Comparison of ENCODE assay signal across 35 cellular contexts in the genomic region with DNA sequence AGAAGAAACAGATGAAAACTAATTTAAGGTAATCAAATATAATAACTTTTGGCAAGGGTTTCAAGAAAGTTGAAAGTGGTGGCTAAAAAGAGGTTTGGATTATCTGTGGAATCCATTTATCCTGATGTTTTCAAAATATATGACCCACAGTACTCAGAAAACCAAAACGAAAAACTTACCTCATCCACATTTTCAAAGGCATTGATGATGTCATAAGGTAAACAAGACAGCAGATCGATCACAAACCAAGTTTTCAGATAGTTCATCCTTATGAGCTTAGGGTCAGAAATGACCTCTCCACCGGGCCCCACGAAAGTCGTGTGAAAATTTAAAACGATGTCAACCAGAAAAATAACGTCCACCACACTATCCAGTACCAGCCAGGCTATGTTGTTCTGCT.
"Had no signal": no experiment of that assay in that cellular context is flagged by ENCODE, and none has a peak within 500 bp of the region (broad histone marks: within the 10 kb centered on the region; RNA-seq: fewer than 3 reads in every experiment).

No MANE protein-coding gene starts in this region.

- H3K9me3 ChIP-seq: MG63 had no signal

- H3K36me3 ChIP-seq: MG63 had no signal

- H3K4me3 ChIP-seq: MG63 had no signal

- DNase-seq: Karpas-422, Kasumi-1, MG63, MM.1S, MV-4-11, NCI-H1048, NCI-H1092, NCI-H1092 treated with DMSO at 0.1 percent for 48 hours, NCI-H1105, NCI-H1105 treated with DMSO at 0.1 percent for 48 hours, NCI-H1417, NCI-H1417 treated with DMSO at 0.1 percent for 48 hours, NCI-H1436, NCI-H1436 treated with DMSO at 0.1 percent for 48 hours, NCI-H146, NCI-H1694, NCI-H1694 treated with DMSO at 0.1 percent for 48 hours, NCI-H187, NCI-H187 treated with DMSO at 0.1 percent for 48 hours, NCI-H1930, NCI-H2029, NCI-H2029 treated with DMSO at 0.1 percent for 48 hours, NCI-H2081, NCI-H2081 treated with DMSO at 0.1 percent for 48 hours, NCI-H2107, NCI-H2171, NCI-H2171 treated with DMSO at 0.1 percent for 48 hours, NCI-H2227 treated with DMSO at 0.1 percent for 48 hours, NCI-H226, NCI-H345, NCI-H446, NCI-H446 treated with DMSO at 0.1 percent for 48 hours, NCI-H510A, NCI-H510A treated with DMSO at 0.1 percent for 48 hours had no signal

- H3K27ac ChIP-seq: KMS-11 had no signal

- H3K27me3 ChIP-seq: MG63 had no signal

- H3K4me2 ChIP-seq: KMS-11 had no signal

- H3K9ac ChIP-seq: KMS-11 had no signal
